1 cellular context compared by ENCODE assay signal in genomic region chr14:76953196-76953945, GRCh38.
TF ChIP-seq lines count a peak whose summit lies in the region.

No MANE protein-coding gene starts in this region.

TF ChIP-seq in HepG2, 621 proteins besides CTCF, POLR2A, EP300 and RAD21 (continued from another document):
- TF ChIP-seq UBTF (CRISPR knock-in tag; IDR thresholded peaks at IDR 0.05) (no peak), KDM3A (CRISPR knock-in tag; IDR thresholded peaks at IDR 0.05; ENCODE audit: low read depth) (no peak), DBP (CRISPR knock-in tag; IDR thresholded peaks at IDR 0.05; ENCODE audit: not compliant biosample characterization) (no peak), NFAT5 (CRISPR knock-in tag; IDR thresholded peaks at IDR 0.05) (no peak), EHMT2 (IDR thresholded peaks at IDR 0.05; ENCODE audit: borderline replicate concordance, low read depth, low read length) (no peak), HNRNPLL (IDR thresholded peaks at IDR 0.05; ENCODE audit: low read depth, low read length, poor library complexity, severe bottlenecking) (peak; percentile 28), BHLHE40 (IDR thresholded peaks at IDR 0.05; ENCODE audit: low read length) (no peak), CREB1 (IDR thresholded peaks at IDR 0.05) (no peak), CREB1 (CRISPR knock-in tag; IDR thresholded peaks at IDR 0.05) (no peak)
- TF ChIP-seq, protein P1, sequence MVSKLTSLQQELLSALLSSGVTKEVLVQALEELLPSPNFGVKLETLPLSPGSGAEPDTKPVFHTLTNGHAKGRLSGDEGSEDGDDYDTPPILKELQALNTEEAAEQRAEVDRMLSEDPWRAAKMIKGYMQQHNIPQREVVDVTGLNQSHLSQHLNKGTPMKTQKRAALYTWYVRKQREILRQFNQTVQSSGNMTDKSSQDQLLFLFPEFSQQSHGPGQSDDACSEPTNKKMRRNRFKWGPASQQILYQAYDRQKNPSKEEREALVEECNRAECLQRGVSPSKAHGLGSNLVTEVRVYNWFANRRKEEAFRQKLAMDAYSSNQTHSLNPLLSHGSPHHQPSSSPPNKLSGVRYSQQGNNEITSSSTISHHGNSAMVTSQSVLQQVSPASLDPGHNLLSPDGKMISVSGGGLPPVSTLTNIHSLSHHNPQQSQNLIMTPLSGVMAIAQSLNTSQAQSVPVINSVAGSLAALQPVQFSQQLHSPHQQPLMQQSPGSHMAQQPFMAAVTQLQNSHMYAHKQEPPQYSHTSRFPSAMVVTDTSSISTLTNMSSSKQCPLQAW (CRISPR knock-in tag; IDR thresholded peaks at IDR 0.05), result no peak
- TF ChIP-seq, protein P2, sequence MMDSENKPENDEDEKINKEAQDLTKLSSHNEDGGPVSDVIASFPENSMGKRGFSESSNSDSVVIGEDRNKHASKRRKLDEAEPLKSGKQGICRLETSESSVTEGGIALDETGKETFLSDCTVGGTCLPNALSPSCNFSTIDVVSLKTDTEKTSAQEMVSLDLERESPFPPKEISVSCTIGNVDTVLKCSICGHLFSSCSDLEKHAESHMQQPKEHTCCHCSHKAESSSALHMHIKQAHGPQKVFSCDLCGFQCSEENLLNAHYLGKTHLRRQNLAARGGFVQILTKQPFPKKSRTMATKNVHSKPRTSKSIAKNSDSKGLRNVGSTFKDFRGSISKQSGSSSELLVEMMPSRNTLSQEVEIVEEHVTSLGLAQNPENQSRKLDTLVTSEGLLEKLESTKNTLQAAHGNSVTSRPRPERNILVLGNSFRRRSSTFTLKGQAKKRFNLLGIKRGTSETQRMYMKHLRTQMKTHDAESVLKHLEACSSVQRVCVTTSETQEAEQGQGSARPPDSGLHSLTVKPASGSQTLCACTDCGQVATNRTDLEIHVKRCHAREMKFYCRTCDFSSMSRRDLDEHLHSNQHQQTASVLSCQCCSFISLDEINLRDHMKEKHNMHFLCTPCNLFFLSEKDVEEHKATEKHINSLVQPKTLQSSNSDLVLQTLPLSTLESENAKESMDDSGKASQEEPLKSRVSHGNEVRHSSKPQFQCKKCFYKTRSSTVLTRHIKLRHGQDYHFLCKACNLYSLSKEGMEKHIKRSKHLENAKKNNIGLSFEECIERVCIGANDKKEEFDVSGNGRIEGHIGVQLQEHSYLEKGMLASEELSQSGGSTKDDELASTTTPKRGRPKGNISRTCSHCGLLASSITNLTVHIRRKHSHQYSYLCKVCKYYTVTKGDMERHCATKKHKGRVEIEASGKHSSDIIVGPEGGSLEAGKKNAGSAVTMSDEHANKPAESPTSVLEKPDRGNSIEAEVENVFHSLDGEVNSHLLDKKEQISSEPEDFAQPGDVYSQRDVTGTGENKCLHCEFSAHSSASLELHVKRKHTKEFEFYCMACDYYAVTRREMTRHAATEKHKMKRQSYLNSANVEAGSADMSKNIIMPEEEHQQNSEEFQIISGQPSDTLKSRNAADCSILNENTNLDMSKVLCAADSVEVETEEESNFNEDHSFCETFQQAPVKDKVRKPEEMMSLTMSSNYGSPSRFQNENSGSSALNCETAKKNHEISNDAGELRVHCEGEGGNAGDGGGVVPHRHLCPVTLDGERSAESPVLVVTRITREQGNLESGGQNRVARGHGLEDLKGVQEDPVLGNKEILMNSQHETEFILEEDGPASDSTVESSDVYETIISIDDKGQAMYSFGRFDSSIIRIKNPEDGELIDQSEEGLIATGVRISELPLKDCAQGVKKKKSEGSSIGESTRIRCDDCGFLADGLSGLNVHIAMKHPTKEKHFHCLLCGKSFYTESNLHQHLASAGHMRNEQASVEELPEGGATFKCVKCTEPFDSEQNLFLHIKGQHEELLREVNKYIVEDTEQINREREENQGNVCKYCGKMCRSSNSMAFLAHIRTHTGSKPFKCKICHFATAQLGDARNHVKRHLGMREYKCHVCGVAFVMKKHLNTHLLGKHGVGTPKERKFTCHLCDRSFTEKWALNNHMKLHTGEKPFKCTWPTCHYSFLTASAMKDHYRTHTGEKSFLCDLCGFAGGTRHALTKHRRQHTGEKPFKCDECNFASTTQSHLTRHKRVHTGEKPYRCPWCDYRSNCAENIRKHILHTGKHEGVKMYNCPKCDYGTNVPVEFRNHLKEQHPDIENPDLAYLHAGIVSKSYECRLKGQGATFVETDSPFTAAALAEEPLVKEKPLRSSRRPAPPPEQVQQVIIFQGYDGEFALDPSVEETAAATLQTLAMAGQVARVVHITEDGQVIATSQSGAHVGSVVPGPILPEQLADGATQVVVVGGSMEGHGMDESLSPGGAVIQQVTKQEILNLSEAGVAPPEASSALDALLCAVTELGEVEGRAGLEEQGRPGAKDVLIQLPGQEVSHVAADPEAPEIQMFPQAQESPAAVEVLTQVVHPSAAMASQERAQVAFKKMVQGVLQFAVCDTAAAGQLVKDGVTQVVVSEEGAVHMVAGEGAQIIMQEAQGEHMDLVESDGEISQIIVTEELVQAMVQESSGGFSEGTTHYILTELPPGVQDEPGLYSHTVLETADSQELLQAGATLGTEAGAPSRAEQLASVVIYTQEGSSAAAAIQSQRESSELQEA (CRISPR knock-in tag; IDR thresholded peaks at IDR 0.05; ENCODE audit: not compliant biosample characterization), result no peak
